ENCODE assay signal across 9 cellular contexts in the genomic region with DNA sequence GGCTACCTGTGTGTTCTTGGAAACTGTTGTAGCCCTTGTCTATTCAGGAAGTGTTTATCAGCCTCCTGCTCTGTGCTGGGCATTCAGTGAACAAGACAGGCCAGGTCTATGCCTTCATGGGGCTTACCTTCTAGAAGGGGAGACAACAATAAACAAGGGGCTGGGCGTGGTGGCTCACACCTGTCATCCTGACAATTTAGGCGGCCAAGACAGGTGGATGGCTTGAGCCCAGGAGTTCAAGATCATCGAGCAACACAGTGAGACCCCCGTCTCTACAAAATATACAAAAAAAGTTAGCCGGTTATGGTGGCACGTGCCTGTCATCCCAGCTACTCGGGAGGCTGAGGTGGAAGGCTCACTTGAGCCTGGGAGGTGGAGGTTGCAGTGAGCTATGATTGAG. TPM values are rescaled to one million over a fixed set of nuclear protein-coding genes. Genes with fewer than 3 reads are reported as not detected.
"Had no signal": no experiment of that assay in that cellular context is flagged by ENCODE, and none has a peak within 500 bp of the region (broad histone marks: within the 10 kb centered on the region; RNA-seq: fewer than 3 reads in every experiment).

No MANE protein-coding gene starts in this region.

- ATAC-seq: HepG2, K562 had no signal

- DNase-seq: IMR-90, KBM-7 had no signal

- FAIRE-seq: HepG2, HTR-8/SVneo, K562 had no signal

- H3K27ac ChIP-seq: HL-60 had no signal

- H3K4me3 ChIP-seq: K562 had no signal

RNA-seq across cellular contexts. Expression of gene GSG1L, which starts 5.5 kb away (rescaled TPM):
- total RNA-seq: HepG2, HT-29, HT1080, IMR-90, K562 had no signal
- polyA plus RNA-seq: HepG2, IgD-negative memory B cell, IMR-90, K562 had no signal
